ENCODE assay signal across 8 cellular contexts in genomic region chr21:32463889-32464300, GRCh38. TPM values are rescaled to one million over a fixed set of nuclear protein-coding genes. Genes with fewer than 3 reads are reported as not detected.
DNase-seq lines count a peak whose midpoint lies in the region; ATAC-seq and TF ChIP-seq lines count a peak whose summit lies in the region.

No MANE protein-coding gene starts in this region.

- no peak overlapping the region for H3K4me3 Mint-ChIP-seq in T-helper 17 cell

- DNase-seq in EH (ENCODE audit: low read depth), result peak; percentile 97
- DNase-seq in T-helper 17 cell, result no peak
- DNase-seq in fibroblast of mammary gland (ENCODE audit: low read depth), result peak; percentile 95
- DNase-seq in renal cortical epithelial cell (ENCODE audit: low read depth), result peak; percentile 63
- DNase-seq in inferior parietal cortex (ENCODE audit: extremely low spot score), result no peak
- DNase-seq in activated CD8-positive, alpha-beta memory T cell treated with anti-CD3 and anti-CD28 coated beads for 24 hours, result no peak

- H3K9me3 ChIP-seq in T-helper 17 cell (ENCODE audit: control insufficient read depth, low read length, poor library complexity, severe bottlenecking), result no peaks in the 10 kb centered on the region

- TF ChIP-seq CTCF in fibroblast of mammary gland (conservative IDR thresholded peaks at IDR 0.05; ENCODE audit: control insufficient read depth, insufficient read depth, low read depth, low read length), result no peak

- peaks cover 5% of the 10 kb centered on the region for H3K36me3 Mint-ChIP-seq in T-helper 17 cell (ENCODE audit: low read depth)

- H3K4me3 ChIP-seq in fibroblast of mammary gland (ENCODE audit: control insufficient read depth, low read depth, low read length), result no peak overlapping the region

- H3K27ac Mint-ChIP-seq in T-helper 17 cell, result peak overlapping the region; percentile 29

- H3K4me1 Mint-ChIP-seq in T-helper 17 cell, result peaks cover 8% of the 10 kb centered on the region

- no peak for ATAC-seq in T-helper 17 cell
- ATAC-seq in GM18868 (IDR thresholded peaks at IDR 0.05; ENCODE audit: unreplicated experiment), result no peak
- ATAC-seq in HG03354 (IDR thresholded peaks at IDR 0.05; ENCODE audit: poor library complexity, severe bottlenecking, unreplicated experiment), result no peak

- no peaks in the 10 kb centered on the region for H3K27me3 Mint-ChIP-seq in T-helper 17 cell

RNA-seq across cellular contexts. Expression of gene EVA1C, which starts 51.4 kb away (rescaled TPM):
- total RNA-seq in T-helper 17 cell (10 to 100 TPM; 17.9 to 21.9 TPM), renal cortical epithelial cell (0.69 and 0.70 TPM in 2 replicates)

Comparison
In these comparisons a context has a peak if more than half of its experiments do, and no peak if none do; other contexts are left out.
1. DNase-seq: peak in EH (single experiment), fibroblast of mammary gland (single experiment) and renal cortical epithelial cell (single experiment); none in T-helper 17 cell (0 of 3), inferior parietal cortex (single experiment) and activated CD8-positive, alpha-beta memory T cell treated with anti-CD3 and anti-CD28 coated beads for 24 hours (single experiment).
2. RNA of gene EVA1C, which starts 51.4 kb away (total RNA-seq): 17.9 to 21.9 TPM in T-helper 17 cell; 0.69 to 0.70 TPM in renal cortical epithelial cell; every median in the first group is over 10 times any median in the second.